15 cellular contexts compared by ENCODE assay signal in the genomic region with DNA sequence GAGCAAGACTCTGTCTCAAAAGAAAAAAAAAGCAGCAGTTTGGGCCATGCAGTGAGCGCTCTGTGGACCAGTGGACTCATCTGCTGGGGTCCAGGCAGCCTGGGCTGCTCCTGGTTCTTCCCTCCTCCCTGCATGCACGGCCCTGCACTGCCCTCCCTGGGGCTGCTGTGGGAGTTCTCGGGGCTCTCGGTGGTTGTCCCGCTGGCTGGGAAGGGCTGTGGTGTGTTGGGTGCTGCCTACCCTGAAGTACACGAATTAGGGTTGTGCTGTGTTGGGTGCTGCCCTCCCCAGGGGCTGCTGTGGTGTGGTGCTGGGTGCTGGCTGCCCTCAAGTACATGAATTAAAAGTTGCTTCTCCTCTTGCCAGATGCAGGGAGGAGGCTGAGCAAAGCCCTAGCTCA. TPM values are rescaled to one million over a fixed set of nuclear protein-coding genes. Genes with fewer than 3 reads are reported as not detected.
A peak's percentile ranks its signal among the peaks of the same experiment; 100 is the strongest.
DNase-seq lines count a peak whose midpoint lies in the region; ATAC-seq and TF ChIP-seq lines count a peak whose summit lies in the region.
"Had no signal": no experiment of that assay in that cellular context is flagged by ENCODE, and none has a peak within 500 bp of the region (broad histone marks: within the 10 kb centered on the region; RNA-seq: fewer than 3 reads in every experiment).

No MANE protein-coding gene starts in this region.

- POLR2A ChIA-PET in Panc1 (lab: Charles Lee): no interaction called here

- ATAC-seq in Panc1 (peak; percentile 77), esophagus mucosa (peak; percentile 16), GM18870 (IDR thresholded peaks at IDR 0.05; ENCODE audit: unreplicated experiment) (no peak), GM19023 (IDR thresholded peaks at IDR 0.05; ENCODE audit: unreplicated experiment) (no peak), HG03139 (IDR thresholded peaks at IDR 0.05; ENCODE audit: unreplicated experiment) (no peak)
- ATAC-seq: T-helper 17 cell had no signal

- H3K27me3 ChIP-seq in GM06990 (replicated peaks; ENCODE audit: control insufficient read depth, insufficient read depth, low read length) (peaks cover 2% of the 10 kb centered on the region; the same call in 1 of the 2 replicates), Panc1 (ENCODE audit: control insufficient read depth, insufficient read depth, low read length) (peaks cover 13% of the 10 kb centered on the region)

- no peak overlapping the region for H3K27ac ChIP-seq in Panc1 (ENCODE audit: low read length)
- H3K27ac ChIP-seq: SK-N-MC had no signal

- no peaks in the 10 kb centered on the region for H3K9me3 ChIP-seq in Panc1 (ENCODE audit: control insufficient read depth, insufficient read depth, low read depth, low read length)

- no peaks in the 10 kb centered on the region for H3K4me1 ChIP-seq in Panc1 (ENCODE audit: control insufficient read depth, insufficient read depth, low read length)

- CTCF ChIA-PET in Panc1 (lab: Charles Lee): interaction anchor here (1.6 kb wide), 1 partner anchor 17 kb away, joined by 5 read pairs; no protein-coding TSS in a partner anchor

- in situ Hi-C loops in Panc1 (cut with HindIII; ENCODE audit: low pct_unique_long_range_greater_than_20kb, low sequenced_read_pairs): no loop called here

- peak; percentile 5 for TF ChIP-seq CTCF in GM06990 (IDR thresholded peaks at IDR 0.05; ENCODE audit: insufficient read depth, low read length, poor library complexity, severe bottlenecking)
- TF ChIP-seq CTCF in Panc1 (IDR thresholded peaks at IDR 0.05): no peak

- DNase-seq in GM06990 (ENCODE audit: extremely low read depth, insufficient read length) (no peak), Panc1 (ENCODE audit: low read depth, low spot score) (no peak), SKM-1 treated with dmso at 0.1 percent for 144 hours (lab: John Stamatoyannopoulos, UW; ENCODE audit: unreplicated experiment) (no peak)
- DNase-seq: MV-4-11, NCI-H1436, NCI-H2081 treated with DMSO at 0.1 percent for 48 hours, NCI-H226, NCI-H526, OCI-M1, T-helper 17 cell had no signal

- H3K36me3 ChIP-seq in GM06990 (ENCODE audit: control insufficient read depth, insufficient read depth, low read length) (no peaks in the 10 kb centered on the region), Panc1 (ENCODE audit: control insufficient read depth, insufficient read depth, low read length) (no peaks in the 10 kb centered on the region)

- intact Hi-C loops in Panc1 (cut with micrococcal nuclease; ENCODE audit: unreplicated experiment): no loop called here

- no TSS peak for BruUV-seq in Panc1 (replicated peaks; lab: Mats Ljungman, UMichigan)

- H3K4me3 ChIP-seq in GM06990 (replicated peaks; ENCODE audit: low read depth, low read length) (no peak overlapping the region), Panc1 (ENCODE audit: low read depth in 2 of 2, low read length in 2 of 2) (peak overlapping the region; percentile 10 to 37)
- H3K4me3 ChIP-seq: SK-N-MC had no signal

RNA-seq across cellular contexts. Expression of a gene that starts 18.3 kb away (rescaled TPM):
- total RNA-seq in Panc1 (2021; ENCODE audit: unreplicated experiment) (188 TPM), esophagus mucosa (39.5 TPM)
- polyA plus RNA-seq in Panc1 (2012; ENCODE audit: insufficient read length): 187 TPM

Comparison
In these comparisons a context has a peak if more than half of its experiments do, and no peak if none do; other contexts are left out.
1. ATAC-seq: peak in Panc1 (single experiment) and esophagus mucosa (single experiment); none in GM18870 (single experiment), GM19023 (single experiment) and HG03139 (single experiment).